Comparison of ENCODE assay signal across 10 cellular contexts in the genomic region with DNA sequence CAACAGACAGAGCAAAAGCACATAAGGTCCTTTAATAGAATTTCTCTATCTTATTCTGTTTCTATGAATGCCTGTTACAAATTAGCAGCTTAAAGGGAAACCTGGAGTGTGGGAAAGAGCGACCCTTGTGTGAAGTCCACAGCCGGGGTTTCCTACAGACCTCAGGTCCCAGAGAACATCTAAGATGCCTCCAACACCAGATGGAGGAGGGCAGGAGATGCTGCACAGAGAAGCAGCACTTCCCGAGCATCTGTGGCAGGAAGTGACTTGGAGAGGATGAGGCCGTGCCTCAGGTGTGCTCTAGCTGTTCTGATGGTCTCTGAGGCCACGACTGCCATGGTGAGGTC. TPM values are rescaled to one million over a fixed set of nuclear protein-coding genes. Genes with fewer than 3 reads are reported as not detected.
DNase-seq lines count a peak whose midpoint lies in the region; ATAC-seq and TF ChIP-seq lines count a peak whose summit lies in the region.
"Had no signal": no experiment of that assay in that cellular context is flagged by ENCODE, and none has a peak within 500 bp of the region (broad histone marks: within the 10 kb centered on the region; RNA-seq: fewer than 3 reads in every experiment).

No MANE protein-coding gene starts in this region.

- no peaks in the 10 kb centered on the region for H3K9me3 Mint-ChIP-seq in MCF 10A (ENCODE audit: unreplicated experiment)
- H3K9me3 Mint-ChIP-seq: activated T-helper 2 cell treated with anti-CD3 and anti-CD28 coated beads, Interferon-gamma antibody, Interleukin-2, Interleukin-4, amounts not matched to agents 10 μg/mL and 5 μg/mL and 100 μg/mL, durations not matched to agents 14 hours and 24 hours and 36 hours had no signal

- no peak overlapping the region for H3K9ac ChIP-seq in muscle layer of colon (ENCODE audit: low read length)

- H3K4me1 ChIP-seq in left ventricle myocardium inferior = peaks cover 93% of the 10 kb centered on the region
- peaks cover 61% of the 10 kb centered on the region for H3K4me1 ChIP-seq in muscle layer of colon (ENCODE audit: insufficient read depth, low read length)
- peaks cover 57% of the 10 kb centered on the region for H3K4me1 ChIP-seq in vagina

- TF ChIP-seq POLR2A in vagina (IDR thresholded peaks at IDR 0.05) = no peak

- H3K27me3 ChIP-seq in left ventricle myocardium inferior (ENCODE audit: low read depth) (no peaks in the 10 kb centered on the region), muscle layer of colon (ENCODE audit: control insufficient read depth in 1 of 2, insufficient read depth in 2 of 2, low read length in 2 of 2) (no peaks in the 10 kb centered on the region), vagina (no peaks in the 10 kb centered on the region)
- H3K27me3 ChIP-seq: pancreas had no signal

- CTCF ChIA-PET in MCF 10A (lab: Yijun Ruan, JAX) = interaction anchor here (0.7 to 3.2 kb wide), 15 partner anchors 9 to 1638 kb away, joined by 3 to 20 read pairs (median 7); no protein-coding TSS in a partner anchor

- BruUV-seq in MCF 10A (replicated peaks; lab: Mats Ljungman, UMichigan) = no TSS peak

- H3K4me3 ChIP-seq in left ventricle myocardium inferior = peak overlapping the region; percentile 39
- H3K4me3 ChIP-seq in muscle layer of colon (ENCODE audit: low read depth in 1 of 2, low read length in 2 of 2) = peak overlapping the region; percentile 30 to 34
- H3K4me3 ChIP-seq in vagina = peak overlapping the region; percentile 13 to 23
- H3K4me3 ChIP-seq: pancreas had no signal

- peak overlapping the region; percentile 44 for H3K4me3 Mint-ChIP-seq in MCF 10A (ENCODE audit: unreplicated experiment)

- H3K27ac Mint-ChIP-seq in MCF 10A (ENCODE audit: low read depth, unreplicated experiment) = peak overlapping the region; percentile 47

- H3K36me3 Mint-ChIP-seq in MCF 10A (ENCODE audit: insufficient read depth, unreplicated experiment) = peaks cover 14% of the 10 kb centered on the region

- H3K9me3 ChIP-seq in left ventricle myocardium inferior (replicated peaks) (no peaks in the 10 kb centered on the region), muscle layer of colon (ENCODE audit: low read length) (no peaks in the 10 kb centered on the region), vagina (no peaks in the 10 kb centered on the region)
- H3K9me3 ChIP-seq: pancreas had no signal

- DNase-seq in left ventricle myocardium inferior (no peak), Right ventricle myocardium inferior (ENCODE audit: missing footprints) (no peak), MCF 10A (ENCODE audit: unreplicated experiment) (no peak), vagina (ENCODE audit: extremely low spot score in 2 of 2) (no peak), C1 segment of cervical spinal cord (lab: John Stamatoyannopoulos, UW) (no peak), islet precursor cell (no peak), RPMI8226 (no peak)

- no peak for ATAC-seq in Right ventricle myocardium inferior

- no peaks in the 10 kb centered on the region for H3K27me3 Mint-ChIP-seq in MCF 10A (ENCODE audit: insufficient read depth, unreplicated experiment)

- H3K27ac ChIP-seq in left ventricle myocardium inferior (replicated peaks) (peak overlapping the region; percentile 76), muscle layer of colon (ENCODE audit: low read depth, low read length) (peak overlapping the region; percentile 28), vagina (peak overlapping the region; percentile 42)

- H3K4me1 Mint-ChIP-seq in MCF 10A (ENCODE audit: insufficient read depth, unreplicated experiment) = peaks cover 38% of the 10 kb centered on the region

- peaks cover 12% of the 10 kb centered on the region for H3K36me3 ChIP-seq in left ventricle myocardium inferior
- peaks cover 17% of the 10 kb centered on the region for H3K36me3 ChIP-seq in muscle layer of colon (ENCODE audit: insufficient read depth, low read length)
- H3K36me3 ChIP-seq in vagina = no peaks in the 10 kb centered on the region
- H3K36me3 ChIP-seq: pancreas had no signal

- no peak for TF ChIP-seq CTCF in left ventricle myocardium inferior (IDR thresholded peaks at IDR 0.05; ENCODE audit: borderline replicate concordance)
- no peak for TF ChIP-seq CTCF in MCF 10A (IDR thresholded peaks at IDR 0.05; ENCODE audit: unreplicated experiment)
- no peak for TF ChIP-seq CTCF in vagina (IDR thresholded peaks at IDR 0.05)

- POLR2A ChIA-PET in MCF 10A (lab: Yijun Ruan, JAX) = interaction anchor here (1.0 to 1.9 kb wide), 6 partner anchors 13 to 94 kb away, joined by 3 to 6 read pairs (median 4); a partner anchor contains a TSS

- intact Hi-C loops in left ventricle myocardium inferior (cut with micrococcal nuclease) = no loop called here
- intact Hi-C loops in Right ventricle myocardium inferior (cut with DNase I) = loop anchor here (1.0 to 5.0 kb wide), 2 partner anchors 32 to 36 kb away; no protein-coding TSS in a partner anchor
- intact Hi-C loops in MCF 10A (cut with micrococcal nuclease) = loop anchor here (1.0 kb wide), 1 partner anchor 44 kb away; no protein-coding TSS in a partner anchor
- intact Hi-C loops in vagina (cut with DNase I) = no loop called here

RNA-seq across cellular contexts. Expression of a gene that starts 26.8 kb away (rescaled TPM):
- total RNA-seq in left ventricle myocardium inferior (10.9 TPM), Right ventricle myocardium inferior (12.7 TPM), MCF 10A (2022) (18.7 and 23.0 TPM in 2 replicates), vagina (49.8 TPM)

Comparison
In these comparisons a context has a peak if more than half of its experiments do, and no peak if none do; other contexts are left out.
1. intact Hi-C loops: an anchor here in Right ventricle myocardium inferior (1.0 to 5.0 kb wide) and MCF 10A (1.0 kb wide); none called in left ventricle myocardium inferior and vagina.